11 cellular contexts compared by ENCODE assay signal in the genomic region with DNA sequence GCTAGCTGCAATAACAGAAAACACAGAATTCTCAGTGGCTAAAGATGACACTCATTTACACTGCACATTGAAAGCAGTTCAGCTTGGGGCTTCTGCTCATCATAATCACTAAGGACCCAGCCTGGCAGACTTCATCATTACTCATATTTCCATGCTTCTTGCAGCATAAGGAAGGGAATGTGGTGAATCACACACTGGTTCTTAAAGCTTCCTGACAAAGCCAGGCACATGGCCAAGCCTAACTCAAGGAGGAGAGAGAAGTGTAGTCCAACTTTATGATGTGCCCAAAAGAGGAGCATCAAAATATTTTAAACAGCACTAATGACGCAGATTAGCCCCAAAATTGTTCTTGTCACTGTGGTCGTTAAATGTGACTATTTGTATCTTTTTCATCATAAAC.
DNase-seq lines count a peak whose midpoint lies in the region; ATAC-seq and TF ChIP-seq lines count a peak whose summit lies in the region.
"Had no signal": no experiment of that assay in that cellular context is flagged by ENCODE, and none has a peak within 500 bp of the region (broad histone marks: within the 10 kb centered on the region; RNA-seq: fewer than 3 reads in every experiment).

No MANE protein-coding gene starts in this region.

- in situ Hi-C loops in mammary epithelial cell (cut with MboI; ENCODE audit: low sequenced_read_pairs in 2 of 2), result no loop called here

- no peaks in the 10 kb centered on the region for H3K27me3 Mint-ChIP-seq in mesothelial cell of epicardium (ENCODE audit: low read depth)
- H3K27me3 Mint-ChIP-seq in activated T-cell treated with anti-CD3 and anti-CD28 coated beads, Interleukin-2, amount 50 U/mL, for 4 hours (ENCODE audit: low read depth), result peaks cover 5% of the 10 kb centered on the region
- peaks cover 0 to 3% (median 0%) of the 10 kb centered on the region in 3 donors for H3K27me3 Mint-ChIP-seq in immature natural killer cell (ENCODE audit: low read depth in 3 of 3)

- 14% methylated on average over 2 of the region's 2 CpGs for WGBS in mammary epithelial cell (ENCODE audit: low coverage, missing lambda C conversion rate)

- H3K36me3 ChIP-seq in mammary epithelial cell (ENCODE audit: insufficient read depth, low read length), result no peaks in the 10 kb centered on the region
- H3K36me3 ChIP-seq: neural progenitor cell had no signal

- no peak for ATAC-seq in GM18520 (IDR thresholded peaks at IDR 0.05; ENCODE audit: unreplicated experiment)
- no peak for ATAC-seq in activated T-cell treated with anti-CD3 and anti-CD28 coated beads, Interleukin-2, amount 50 U/mL, for 4 hours

- H3K27ac ChIP-seq in mammary epithelial cell (ENCODE audit: insufficient read depth, low read depth, low read length), result peak overlapping the region; percentile 22
- H3K27ac ChIP-seq: neural progenitor cell had no signal

- TF ChIP-seq CTCF in AG09319 (IDR thresholded peaks at IDR 0.05; ENCODE audit: low read depth, low read length) (no peak), mammary epithelial cell (conservative IDR thresholded peaks at IDR 0.05 in 1 of 2, IDR thresholded peaks at IDR 0.05 in 1 of 2; ENCODE audit: extremely low read depth in 1 of 2, insufficient read depth in 1 of 2, low read depth in 1 of 2, low read length in 2 of 2) (no peak), mesothelial cell of epicardium (IDR thresholded peaks at IDR 0.05; ENCODE audit: unreplicated experiment) (no peak)

- H3K4me2 ChIP-seq in mammary epithelial cell (ENCODE audit: insufficient read depth, low read depth, low read length), result peak overlapping the region; percentile 35
- H3K4me2 ChIP-seq: neural progenitor cell had no signal

- BruUV-seq in mammary epithelial cell (replicated peaks; lab: Mats Ljungman, UMichigan), result no TSS peak

- no peaks in the 10 kb centered on the region for H3K79me2 ChIP-seq in mammary epithelial cell (ENCODE audit: insufficient read depth, low read length)

- H3K9ac ChIP-seq in mammary epithelial cell (ENCODE audit: insufficient read depth, low read length), result no peak overlapping the region
- H3K9ac ChIP-seq: neural progenitor cell had no signal

- H3K4me1 ChIP-seq in mammary epithelial cell (ENCODE audit: insufficient read depth, low read length), result peaks cover 30% of the 10 kb centered on the region
- H3K4me1 ChIP-seq: neural progenitor cell had no signal

- dilution Hi-C loops in mammary epithelial cell (cut with HindIII; ENCODE audit: low sequenced_read_pairs), result no loop called here

- H3K27ac Mint-ChIP-seq in mesothelial cell of epicardium (peak overlapping the region; percentile 23), immature natural killer cell (no peak overlapping the region)
- H3K27ac Mint-ChIP-seq: neural progenitor cell had no signal

- H3K4me1 Mint-ChIP-seq in mesothelial cell of epicardium, result peaks cover 20% of the 10 kb centered on the region
- H3K4me1 Mint-ChIP-seq in activated T-cell treated with anti-CD3 and anti-CD28 coated beads, Interleukin-2, amount 50 U/mL, for 4 hours (ENCODE audit: low read depth), result no peaks in the 10 kb centered on the region
- peaks cover 6 to 9% of the 10 kb centered on the region in 2 donors for H3K4me1 Mint-ChIP-seq in immature natural killer cell
- H3K4me1 Mint-ChIP-seq: neural progenitor cell had no signal

- H3K36me3 Mint-ChIP-seq in mesothelial cell of epicardium (peaks cover 2% of the 10 kb centered on the region), immature natural killer cell (no peaks in the 10 kb centered on the region)
- H3K36me3 Mint-ChIP-seq in activated T-cell treated with anti-CD3 and anti-CD28 coated beads, Interleukin-2, amount 50 U/mL, for 4 hours (ENCODE audit: insufficient read depth), result no peaks in the 10 kb centered on the region
- H3K36me3 Mint-ChIP-seq: neural progenitor cell had no signal

- H2AFZ ChIP-seq in mammary epithelial cell (ENCODE audit: low read depth, low read length), result no peak overlapping the region
- H2AFZ ChIP-seq: neural progenitor cell had no signal

- no peak overlapping the region for H3K4me3 Mint-ChIP-seq in mesothelial cell of epicardium
- no peak overlapping the region for H3K4me3 Mint-ChIP-seq in activated T-cell treated with anti-CD3 and anti-CD28 coated beads, Interleukin-2, amount 50 U/mL, for 4 hours
- no peak overlapping the region for H3K4me3 Mint-ChIP-seq in immature natural killer cell
- H3K4me3 Mint-ChIP-seq: neural progenitor cell had no signal

- CTCF ChIA-PET in mammary epithelial cell (lab: Charles Lee; ENCODE audit: low non-redundant PET), result no interaction called here

- intact Hi-C loops in mammary epithelial cell (cut with micrococcal nuclease), result no loop called here

- H3K9me3 ChIP-seq in mammary epithelial cell (replicated peaks; ENCODE audit: insufficient read depth, low read length), result no peaks in the 10 kb centered on the region

- DNase-seq in AG09319 (ENCODE audit: extremely low read depth, low read depth) (peak; percentile 81), Kasumi-1 (lab: John Stamatoyannopoulos, UW) (peak; percentile 14 to 18), mammary epithelial cell (peak; percentile 94), mesothelial cell of epicardium (ENCODE audit: low spot score in 2 of 2, unreplicated experiment in 2 of 2) (no peak), NCI-H1694 (lab: John Stamatoyannopoulos, UW) (no peak), immature natural killer cell (no peak)
- DNase-seq in activated T-cell treated with anti-CD3 and anti-CD28 coated beads, Interleukin-2, amount 50 U/mL, for 4 hours, result no peak
- DNase-seq: activated naive CD4-positive, alpha-beta T cell treated with Interleukin-2 at 50 U/mL for 16 hours; NCI-H1436 had no signal

- H3K27me3 ChIP-seq in mammary epithelial cell (ENCODE audit: insufficient read depth, low read length), result no peaks in the 10 kb centered on the region
- H3K27me3 ChIP-seq: neural progenitor cell had no signal

- H4K20me1 ChIP-seq in mammary epithelial cell (ENCODE audit: insufficient read depth, low read length), result no peaks in the 10 kb centered on the region

- H3K9me3 Mint-ChIP-seq in mesothelial cell of epicardium (peaks cover 12% of the 10 kb centered on the region), immature natural killer cell (no peaks in the 10 kb centered on the region)
- no peaks in the 10 kb centered on the region for H3K9me3 Mint-ChIP-seq in activated T-cell treated with anti-CD3 and anti-CD28 coated beads, Interleukin-2, amount 50 U/mL, for 4 hours
- H3K9me3 Mint-ChIP-seq: neural progenitor cell had no signal

- no peak overlapping the region for H3K4me3 ChIP-seq in mammary epithelial cell (replicated peaks in 1 of 3; ENCODE audit: insufficient read depth in 1 of 3, low read depth in 2 of 3, low read length in 3 of 3)
- H3K4me3 ChIP-seq: neural progenitor cell had no signal

Comparison
In these comparisons a context has a peak if more than half of its experiments do, and no peak if none do; other contexts are left out.
1. DNase-seq: peak in AG09319 (single experiment), Kasumi-1 (2 of 2) and mammary epithelial cell (single experiment); none in mesothelial cell of epicardium (0 of 2), NCI-H1694 (single experiment), activated T-cell treated with anti-CD3 and anti-CD28 coated beads, Interleukin-2, amount 50 U/mL, for 4 hours (single experiment) and immature natural killer cell (0 of 3).